In genomic region chr17:44557653-44558285, GRCh38 we compare ENCODE assay signal across 9 cellular contexts. TPM values are rescaled to one million over a fixed set of nuclear protein-coding genes. Genes with fewer than 3 reads are reported as not detected.
DNase-seq lines count a peak whose midpoint lies in the region; ATAC-seq, FAIRE-seq and TF ChIP-seq lines count a peak whose summit lies in the region.
"Had no signal": no experiment of that assay in that cellular context is flagged by ENCODE, and none has a peak within 500 bp of the region (broad histone marks: within the 10 kb centered on the region; RNA-seq: fewer than 3 reads in every experiment).

No MANE protein-coding gene starts in this region.

- H3K9ac ChIP-seq in keratinocyte (ENCODE audit: control insufficient read depth, extremely low read depth, insufficient read depth, low read length) = peak overlapping the region; percentile 35

- no peaks in the 10 kb centered on the region for H3K27me3 ChIP-seq in Panc1 (ENCODE audit: control insufficient read depth, insufficient read depth, low read length)
- H3K27me3 ChIP-seq in body of pancreas = no peaks in the 10 kb centered on the region
- H3K27me3 ChIP-seq in keratinocyte (ENCODE audit: control insufficient read depth, extremely low read depth, insufficient read depth, low read length) = no peaks in the 10 kb centered on the region

- H3K9me1 ChIP-seq in keratinocyte (ENCODE audit: control insufficient read depth, extremely low read depth, insufficient read depth, low read length) = no peaks in the 10 kb centered on the region

- H3K9me3 Mint-ChIP-seq in stimulated activated effector memory CD8-positive, alpha-beta T cell treated with anti-CD3 and anti-CD28 coated beads, Interleukin-12 subunit alpha, Interleukin-12 subunit beta, amount 100 ng/mL, for 72 hours = no peaks in the 10 kb centered on the region

- in situ Hi-C loops in Panc1 (cut with HindIII; ENCODE audit: low pct_unique_long_range_greater_than_20kb, low sequenced_read_pairs) = no loop called here

- H3K4me1 Mint-ChIP-seq in stimulated activated effector memory CD8-positive, alpha-beta T cell treated with anti-CD3 and anti-CD28 coated beads, Interleukin-12 subunit alpha, Interleukin-12 subunit beta, amount 100 ng/mL, for 72 hours = peaks cover 29% of the 10 kb centered on the region

- peak overlapping the region; percentile 91 for H2AFZ ChIP-seq in keratinocyte (ENCODE audit: control insufficient read depth, low read length)

- H3K27ac Mint-ChIP-seq in stimulated activated effector memory CD8-positive, alpha-beta T cell treated with anti-CD3 and anti-CD28 coated beads, Interleukin-12 subunit alpha, Interleukin-12 subunit beta, amount 100 ng/mL, for 72 hours = no peak overlapping the region

- POLR2A ChIA-PET in Panc1 (lab: Charles Lee) = interaction anchor here (0.5 kb wide), 1 partner anchor 312 kb away, joined by 9 read pairs; no protein-coding TSS in a partner anchor

- no peak for TF ChIP-seq POLR2A in body of pancreas (IDR thresholded peaks at IDR 0.05)

- no TSS peak for BruUV-seq in Panc1 (replicated peaks; lab: Mats Ljungman, UMichigan)

- no peak for TF ChIP-seq CTCF in Panc1 (IDR thresholded peaks at IDR 0.05)
- TF ChIP-seq CTCF in body of pancreas (IDR thresholded peaks at IDR 0.05) = no peak
- peak in 1 of 3 experiments; percentile 5 for TF ChIP-seq CTCF in keratinocyte (optimal IDR thresholded peaks at IDR 0.05 in 1 of 3, IDR thresholded peaks at IDR 0.05 in 1 of 3, conservative IDR thresholded peaks at IDR 0.05 in 1 of 3; ENCODE audit: extremely low read depth in 1 of 3, insufficient read depth in 2 of 3, low read length in 3 of 3)

- H3K36me3 ChIP-seq in Panc1 (ENCODE audit: control insufficient read depth, insufficient read depth, low read length) = peaks cover 2% of the 10 kb centered on the region; the same call in 1 of the 2 replicates
- no peaks in the 10 kb centered on the region for H3K36me3 ChIP-seq in body of pancreas (replicated peaks in 1 of 2; ENCODE audit: insufficient read depth in 1 of 2, low read depth in 2 of 2)
- no peaks in the 10 kb centered on the region for H3K36me3 ChIP-seq in keratinocyte (ENCODE audit: control insufficient read depth in 2 of 2, extremely low read depth in 1 of 2, insufficient read depth in 2 of 2, low read length in 2 of 2)

- FAIRE-seq in keratinocyte (lab: Jason Lieb, UNC) = no peak

- CTCF ChIA-PET in Panc1 (lab: Charles Lee) = interaction anchor here (0.6 kb wide), 1 partner anchor 26 kb away, joined by 3 read pairs; no protein-coding TSS in a partner anchor

- ATAC-seq in Panc1 (peak; percentile 62), body of pancreas (no peak)
- peak; percentile 69 for ATAC-seq in stimulated activated effector memory CD8-positive, alpha-beta T cell treated with anti-CD3 and anti-CD28 coated beads, Interleukin-12 subunit alpha, Interleukin-12 subunit beta, amount 100 ng/mL, for 72 hours

- intact Hi-C loops in Panc1 (cut with micrococcal nuclease; ENCODE audit: unreplicated experiment) (no loop called here), body of pancreas (cut with DNase I) (no loop called here)

- DNase-seq in stimulated activated CD4-positive, alpha-beta T cell treated with anti-CD3 and anti-CD28 coated beads, Interleukin-15, amount 100 ng/mL, for 24 hours = peak; percentile 62
- no peak for DNase-seq in stimulated activated CD4-positive, alpha-beta T cell treated with anti-CD3 and anti-CD28 coated beads, Interleukin-12 subunit alpha, Interleukin-12 subunit beta, amount 100 ng/mL, for 4 hours
- DNase-seq in Panc1 (ENCODE audit: low read depth, low spot score) (no peak), body of pancreas (peak; percentile 19 to 28 (median 22)), keratinocyte (ENCODE audit: low read depth, low spot score) (no peak), cerebellum (ENCODE audit: low spot score) (no peak), NCI-H345 (lab: John Stamatoyannopoulos, UW) (no peak)
- peak in 1 of 2 donors; percentile 59 for DNase-seq in stimulated activated effector memory CD8-positive, alpha-beta T cell treated with anti-CD3 and anti-CD28 coated beads, Interleukin-12 subunit alpha, Interleukin-12 subunit beta, amount 100 ng/mL, for 72 hours (ENCODE audit: low spot score in 2 of 2)

- peaks cover 6% of the 10 kb centered on the region for H3K79me2 ChIP-seq in keratinocyte (ENCODE audit: control insufficient read depth, insufficient read depth, low read length)

- H3K27ac ChIP-seq in Panc1 (ENCODE audit: low read length) (no peak overlapping the region), body of pancreas (no peak overlapping the region), keratinocyte (ENCODE audit: control insufficient read depth, insufficient read depth, low read length) (no peak overlapping the region)
- H3K27ac ChIP-seq: epithelial cell of prostate had no signal

- dilution Hi-C loops in keratinocyte (cut with MboI; ENCODE audit: extremely low pct_ligation_motif_present, low sequenced_read_pairs) = no loop called here

- H3K4me1 ChIP-seq in Panc1 (ENCODE audit: control insufficient read depth, insufficient read depth, low read length) = peaks cover 38% of the 10 kb centered on the region
- H3K4me1 ChIP-seq in body of pancreas = peaks cover 11% of the 10 kb centered on the region
- H3K4me1 ChIP-seq in keratinocyte (ENCODE audit: control insufficient read depth, extremely low read depth, insufficient read depth, low read length) = peaks cover 15% of the 10 kb centered on the region

- H3K9me3 ChIP-seq in Panc1 (ENCODE audit: control insufficient read depth, insufficient read depth, low read depth, low read length) = no peaks in the 10 kb centered on the region
- no peaks in the 10 kb centered on the region for H3K9me3 ChIP-seq in body of pancreas
- H3K9me3 ChIP-seq in keratinocyte (ENCODE audit: control insufficient read depth, low read depth, low read length) = no peaks in the 10 kb centered on the region

- peak overlapping the region; percentile 70 for H3K4me2 ChIP-seq in keratinocyte (ENCODE audit: control insufficient read depth, extremely low read depth, insufficient read depth, low read depth, low read length)

- 15% methylated on average over 68 of the region's 69 CpGs; no CpG with 5 or more reads in 1 of the 2 donors for WGBS in body of pancreas, 2 donors

- H3K4me3 Mint-ChIP-seq in stimulated activated effector memory CD8-positive, alpha-beta T cell treated with anti-CD3 and anti-CD28 coated beads, Interleukin-12 subunit alpha, Interleukin-12 subunit beta, amount 100 ng/mL, for 72 hours = peak overlapping the region; percentile 88

- H3K36me3 Mint-ChIP-seq in stimulated activated effector memory CD8-positive, alpha-beta T cell treated with anti-CD3 and anti-CD28 coated beads, Interleukin-12 subunit alpha, Interleukin-12 subunit beta, amount 100 ng/mL, for 72 hours = peaks cover 8% of the 10 kb centered on the region

- H3K4me3 ChIP-seq in Panc1 (ENCODE audit: low read depth in 2 of 2, low read length in 2 of 2) (peak overlapping the region; percentile 34 to 59), body of pancreas (peak overlapping the region; percentile 27 to 70), keratinocyte (ENCODE audit: control insufficient read depth in 2 of 3, extremely low read depth in 1 of 3, insufficient read depth in 2 of 3, low read depth in 1 of 3, low read length in 3 of 3) (peak overlapping the region; percentile 43 to 67 (median 53))

- no peaks in the 10 kb centered on the region for H4K20me1 ChIP-seq in keratinocyte (ENCODE audit: control insufficient read depth, extremely low read depth, insufficient read depth, low read length)

RNA-seq across cellular contexts. Expression of gene FZD2, which starts 0.5 kb away (rescaled TPM):
- total RNA-seq in Panc1 (2021; ENCODE audit: unreplicated experiment) = 35.4 TPM
- 54.3 TPM for polyA plus RNA-seq in Panc1 (2012; ENCODE audit: insufficient read length)
- under 1 TPM in 1 of 2 donors, not detected in 1; 0.52 TPM for total RNA-seq in body of pancreas
- polyA plus RNA-seq in keratinocyte = 2.6 to 4.6 TPM (median 2.7 TPM) in 3 replicates
- polyA plus RNA-seq in keratinocyte (2011; ENCODE audit: low read depth) = not detected
- polyA plus RNA-seq in keratinocyte (2011; cell fraction: cytosol; rRNA removed) = 0.98 and 2.2 TPM in 2 replicates
- 3.9 and 6.6 TPM in 2 replicates for polyA plus RNA-seq in keratinocyte (2011; cell fraction: nucleus; rRNA removed)
- 0.21 and 6.3 TPM in 2 replicates for polyA plus RNA-seq in keratinocyte (2012; ENCODE audit: low replicate concordance)
- polyA minus RNA-seq in keratinocyte = 3.0 to 13.8 TPM (median 3.9 TPM) in 3 replicates
- 6.9 TPM for polyA minus RNA-seq in keratinocyte (2011; cell fraction: cytosol; rRNA and poly(A)+ RNA removed)
- 8.8 and 9.9 TPM in 2 replicates for polyA minus RNA-seq in keratinocyte (2011; cell fraction: nucleus; rRNA and poly(A)+ RNA removed)
- 4.4 TPM for total RNA-seq in cerebellum

RNA-seq across cellular contexts. Expression of gene GPATCH8, which starts 54.6 kb away (rescaled TPM):
- total RNA-seq in Panc1 (2021; ENCODE audit: unreplicated experiment) (30.8 TPM), body of pancreas (10 to 100 TPM; 25.7 to 33.9 TPM), cerebellum (60.9 TPM)
- 14.4 TPM for polyA plus RNA-seq in Panc1 (2012; ENCODE audit: insufficient read length)
- polyA plus RNA-seq in keratinocyte = 11.4 to 15.1 TPM (median 13.4 TPM) in 3 replicates
- polyA plus RNA-seq in keratinocyte (2011; ENCODE audit: low read depth) = 37.0 TPM
- polyA plus RNA-seq in keratinocyte (2011; cell fraction: cytosol; rRNA removed) = 9.6 and 12.4 TPM in 2 replicates
- 31.2 and 31.7 TPM in 2 replicates for polyA plus RNA-seq in keratinocyte (2011; cell fraction: nucleus; rRNA removed)
- 13.4 and 13.8 TPM in 2 replicates for polyA plus RNA-seq in keratinocyte (2012; ENCODE audit: low replicate concordance)
- 17.8 to 27.3 TPM (median 19.9 TPM) in 3 replicates for polyA minus RNA-seq in keratinocyte
- polyA minus RNA-seq in keratinocyte (2011; cell fraction: cytosol; rRNA and poly(A)+ RNA removed) = 8.4 TPM
- polyA minus RNA-seq in keratinocyte (2011; cell fraction: nucleus; rRNA and poly(A)+ RNA removed) = 26.6 and 47.6 TPM in 2 replicates

Comparison
In these comparisons a context has a peak if more than half of its experiments do, and no peak if none do; other contexts are left out.
1. DNase-seq: peak in stimulated activated CD4-positive, alpha-beta T cell treated with anti-CD3 and anti-CD28 coated beads, Interleukin-15, amount 100 ng/mL, for 24 hours (single experiment) and body of pancreas (4 of 4); none in stimulated activated CD4-positive, alpha-beta T cell treated with anti-CD3 and anti-CD28 coated beads, Interleukin-12 subunit alpha, Interleukin-12 subunit beta, amount 100 ng/mL, for 4 hours (single experiment), Panc1 (single experiment), keratinocyte (single experiment), cerebellum (single experiment) and NCI-H345 (single experiment).
2. Peak in every context shown above with its lines, with median percentiles within 50 percentile points of each other: H3K4me3 ChIP-seq.